Comparison of ENCODE assay signal across 10 cellular contexts in genomic region chr12:89451876-89452275, GRCh38.
DNase-seq lines count a peak whose midpoint lies in the region; ATAC-seq, FAIRE-seq and TF ChIP-seq lines count a peak whose summit lies in the region.
"Had no signal": no experiment of that assay in that cellular context is flagged by ENCODE, and none has a peak within 500 bp of the region (broad histone marks: within the 10 kb centered on the region; RNA-seq: fewer than 3 reads in every experiment).

No MANE protein-coding gene starts in this region.

- peak; percentile 99 for FAIRE-seq in H54 (lab: Jason Lieb, UNC)
- FAIRE-seq: GM18507 had no signal

- ATAC-seq in GM19467 (IDR thresholded peaks at IDR 0.05; ENCODE audit: unreplicated experiment) = no peak
- ATAC-seq in HG03175 (IDR thresholded peaks at IDR 0.05; ENCODE audit: unreplicated experiment) = no peak

- POLR2A ChIA-PET in MCF 10A (lab: Yijun Ruan, JAX) = interaction anchor here (1.0 to 1.3 kb wide), 3 partner anchors 10 to 100 kb away, joined by 3 to 6 read pairs (median 4); partner anchors contain the start of gene DUSP6

- peak; percentile 32; the same call in 1 of the 2 replicates for TF ChIP-seq POLR2A in H54 (IDR thresholded peaks at IDR 0.05; ENCODE audit: low read depth, low read length)

- H3K27me3 Mint-ChIP-seq in MCF 10A (ENCODE audit: insufficient read depth, unreplicated experiment) = no peaks in the 10 kb centered on the region
- H3K27me3 Mint-ChIP-seq in activated T-helper 1 cell treated with anti-CD3 and anti-CD28 coated beads, Interleukin-12 subunit alpha, Interleukin-12 subunit beta, Interleukin-2, Interleukin-4 antibody, amounts not matched to agents 30 ng/mL and 10 ng/mL and 1 ng/mL, durations not matched to agents 14 hours and 24 hours and 36 hours (ENCODE audit: insufficient read depth) = no peaks in the 10 kb centered on the region

- DNase-seq in H54 (ENCODE audit: insufficient read length, low spot score) (no peak), MCF 10A (ENCODE audit: unreplicated experiment) (peak; percentile 21), iPS-NIHi7 (ENCODE audit: extremely low spot score) (peak; percentile 66), NCI-H446 (lab: John Stamatoyannopoulos, UW) (no peak)
- DNase-seq in activated T-helper 1 cell treated with anti-CD3 and anti-CD28 coated beads, Interleukin-12 subunit alpha, Interleukin-12 subunit beta, Interleukin-2, Interleukin-4 antibody, amounts not matched to agents 30 ng/mL and 10 ng/mL and 1 ng/mL, durations not matched to agents 14 hours and 24 hours and 36 hours (ENCODE audit: low spot score) = no peak
- DNase-seq: stimulated activated CD8-positive, alpha-beta memory T cell treated with anti-CD3 and anti-CD28 coated beads, Interleukin-4, amount 100 ng/mL, for 48 hours had no signal

- H3K4me3 ChIP-seq in skin epidermis = no peak overlapping the region

- CTCF ChIA-PET in MCF 10A (lab: Yijun Ruan, JAX) = interaction anchor here (0.6 to 2.8 kb wide), 5 partner anchors 9 to 435 kb away, joined by 3 to 15 read pairs (median 4); no protein-coding TSS in a partner anchor

- peak overlapping the region; percentile 16 for H3K27ac Mint-ChIP-seq in MCF 10A (ENCODE audit: low read depth, unreplicated experiment)
- no peak overlapping the region for H3K27ac Mint-ChIP-seq in activated T-helper 1 cell treated with anti-CD3 and anti-CD28 coated beads, Interleukin-12 subunit alpha, Interleukin-12 subunit beta, Interleukin-2, Interleukin-4 antibody, amounts not matched to agents 30 ng/mL and 10 ng/mL and 1 ng/mL, durations not matched to agents 14 hours and 24 hours and 36 hours

- peak overlapping the region in 16 of 21 experiments; percentile 4 to 90 (median 48) for H3K27ac ChIP-seq in skin epidermis

- BruUV-seq in MCF 10A (replicated peaks; lab: Mats Ljungman, UMichigan) = no TSS peak

- H3K4me1 Mint-ChIP-seq in MCF 10A (ENCODE audit: insufficient read depth, unreplicated experiment) = peaks cover 10% of the 10 kb centered on the region
- peaks cover 44% of the 10 kb centered on the region for H3K4me1 Mint-ChIP-seq in activated T-helper 1 cell treated with anti-CD3 and anti-CD28 coated beads, Interleukin-12 subunit alpha, Interleukin-12 subunit beta, Interleukin-2, Interleukin-4 antibody, amounts not matched to agents 30 ng/mL and 10 ng/mL and 1 ng/mL, durations not matched to agents 14 hours and 24 hours and 36 hours (ENCODE audit: low read depth)

- peak overlapping the region; percentile 44 for H3K4me3 Mint-ChIP-seq in MCF 10A (ENCODE audit: unreplicated experiment)
- H3K4me3 Mint-ChIP-seq in activated T-helper 1 cell treated with anti-CD3 and anti-CD28 coated beads, Interleukin-12 subunit alpha, Interleukin-12 subunit beta, Interleukin-2, Interleukin-4 antibody, amounts not matched to agents 30 ng/mL and 10 ng/mL and 1 ng/mL, durations not matched to agents 14 hours and 24 hours and 36 hours = no peak overlapping the region

- H3K36me3 Mint-ChIP-seq in MCF 10A (ENCODE audit: insufficient read depth, unreplicated experiment) = peaks cover 6% of the 10 kb centered on the region
- peaks cover 16% of the 10 kb centered on the region for H3K36me3 Mint-ChIP-seq in activated T-helper 1 cell treated with anti-CD3 and anti-CD28 coated beads, Interleukin-12 subunit alpha, Interleukin-12 subunit beta, Interleukin-2, Interleukin-4 antibody, amounts not matched to agents 30 ng/mL and 10 ng/mL and 1 ng/mL, durations not matched to agents 14 hours and 24 hours and 36 hours (ENCODE audit: low read depth)

- TF ChIP-seq CTCF in MCF 10A (IDR thresholded peaks at IDR 0.05; ENCODE audit: unreplicated experiment) = no peak

- intact Hi-C loops in MCF 10A (cut with micrococcal nuclease) = loop anchor here (2.0 kb wide), 1 partner anchor 67 kb away; no protein-coding TSS in a partner anchor
- intact Hi-C loops in activated T-helper 1 cell treated with anti-CD3 and anti-CD28 coated beads, Interleukin-12 subunit alpha, Interleukin-12 subunit beta, Interleukin-2, Interleukin-4 antibody, amounts not matched to agents 30 ng/mL and 10 ng/mL and 1 ng/mL, durations not matched to agents 14 hours and 24 hours and 36 hours (cut with micrococcal nuclease) = loop anchor here (5.0 kb wide), 1 partner anchor 70 kb away; no protein-coding TSS in a partner anchor

- no peaks in the 10 kb centered on the region for H3K9me3 Mint-ChIP-seq in MCF 10A (ENCODE audit: unreplicated experiment)
- no peaks in the 10 kb centered on the region for H3K9me3 Mint-ChIP-seq in activated T-helper 1 cell treated with anti-CD3 and anti-CD28 coated beads, Interleukin-12 subunit alpha, Interleukin-12 subunit beta, Interleukin-2, Interleukin-4 antibody, amounts not matched to agents 30 ng/mL and 10 ng/mL and 1 ng/mL, durations not matched to agents 14 hours and 24 hours and 36 hours

Comparison
In these comparisons a context has a peak if more than half of its experiments do, and no peak if none do; other contexts are left out.
1. DNase-seq: peak in MCF 10A (single experiment) and iPS-NIHi7 (single experiment); none in H54 (single experiment), NCI-H446 (0 of 2) and activated T-helper 1 cell treated with anti-CD3 and anti-CD28 coated beads, Interleukin-12 subunit alpha, Interleukin-12 subunit beta, Interleukin-2, Interleukin-4 antibody, amounts not matched to agents 30 ng/mL and 10 ng/mL and 1 ng/mL, durations not matched to agents 14 hours and 24 hours and 36 hours (single experiment).